ENCODE assay signal across 14 cellular contexts in genomic region chr7:2635148-2635668, GRCh38. TPM values are rescaled to one million over a fixed set of nuclear protein-coding genes. Genes with fewer than 3 reads are reported as not detected.
DNase-seq lines count a peak whose midpoint lies in the region; ATAC-seq, FAIRE-seq and TF ChIP-seq lines count a peak whose summit lies in the region.
"Had no signal": no experiment of that assay in that cellular context is flagged by ENCODE, and none has a peak within 500 bp of the region (broad histone marks: within the 10 kb centered on the region; RNA-seq: fewer than 3 reads in every experiment).

No MANE protein-coding gene starts in this region.

- ATAC-seq in GM12878 (no peak), memory B cell (ENCODE audit: low read depth) (no peak), GM21619 (IDR thresholded peaks at IDR 0.05; ENCODE audit: unreplicated experiment) (no peak)
- ATAC-seq: activated T-cell treated with anti-CD3 and anti-CD28 coated beads, Interleukin-2, amount 50 U/mL, for 4 hours had no signal

- H3K36me3 ChIP-seq in GM12878 (ENCODE audit: control insufficient read depth in 2 of 2, insufficient read depth in 2 of 2, low read length in 1 of 2), result no peaks in the 10 kb centered on the region; a peak in 1 of 4 replicates
- H3K36me3 ChIP-seq in stomach, result no peaks in the 10 kb centered on the region

- H3K9ac ChIP-seq in GM12878 (ENCODE audit: control insufficient read depth, insufficient read depth, low read length), result no peak overlapping the region

- H3K36me3 Mint-ChIP-seq in HFFc6 (ENCODE audit: low read depth) (peaks cover 6% of the 10 kb centered on the region; the same call in 1 of the 2 replicates), memory B cell (no peaks in the 10 kb centered on the region)

- H3K9me3 ChIP-seq in GM12878 (replicated peaks; ENCODE audit: control insufficient read depth, insufficient read depth, low read length) (no peaks in the 10 kb centered on the region), stomach (no peaks in the 10 kb centered on the region)

- RAD21 ChIA-PET in GM12878 (lab: Charles Lee; ENCODE audit: unreplicated experiment), result no interaction called here

- TF ChIP-seq EP300 in GM12878 (IDR thresholded peaks at IDR 0.05; ENCODE audit: borderline replicate concordance in 1 of 2, control insufficient read depth in 1 of 2, low read depth in 2 of 2, low read length in 2 of 2) (no peak), stomach (IDR thresholded peaks at IDR 0.05) (no peak)

- BruUV-seq in GM12878 (replicated peaks; lab: Mats Ljungman, UMichigan), result no TSS peak

- TF ChIP-seq CTCF in HFFc6 (IDR thresholded peaks at IDR 0.05) (no peak), GM12878 (IDR thresholded peaks at IDR 0.05 in 2 of 3, conservative IDR thresholded peaks at IDR 0.05 in 1 of 3; ENCODE audit: control insufficient read depth in 2 of 3, extremely low read depth in 1 of 3, insufficient read depth in 1 of 3, low read depth in 3 of 3, low read length in 3 of 3) (no peak), stomach (IDR thresholded peaks at IDR 0.05) (no peak)

- peak overlapping the region; percentile 46 for H3K4me3 Mint-ChIP-seq in HFFc6
- no peak overlapping the region for H3K4me3 Mint-ChIP-seq in memory B cell
- H3K4me3 Mint-ChIP-seq: activated T-cell treated with anti-CD3 and anti-CD28 coated beads, Interleukin-2, amount 50 U/mL, for 4 hours had no signal

- CTCF ChIA-PET in GM12878 (lab: Yijun Ruan, JAX), result interaction anchor here (0.6 kb wide), 2 partner anchors 10 to 18 kb away, joined by 3 read pairs; no protein-coding TSS in a partner anchor

- POLR2A ChIA-PET in GM12878 (lab: Charles Lee), result interaction anchor here (1.7 kb wide), 1 partner anchor 64 kb away, joined by 5 read pairs; no protein-coding TSS in a partner anchor

- H3K9me3 Mint-ChIP-seq in HFFc6, result no peaks in the 10 kb centered on the region
- H3K9me3 Mint-ChIP-seq in memory B cell, result no peaks in the 10 kb centered on the region
- H3K9me3 Mint-ChIP-seq: activated T-cell treated with anti-CD3 and anti-CD28 coated beads, Interleukin-2, amount 50 U/mL, for 4 hours had no signal

- no peak for FAIRE-seq in GM12878 (lab: Jason Lieb, UNC)

- SMC1A ChIA-PET in GM12878 (lab: Charles Lee; ENCODE audit: uncharacterized antibody, unreplicated experiment), result interaction anchor here (0.8 to 1.7 kb wide), 2 partner anchors 63 to 75 kb away, joined by 3 to 5 read pairs; no protein-coding TSS in a partner anchor

- H3K4me3 ChIP-seq in GM12878 (no peak overlapping the region), stomach (no peak overlapping the region)

- H3K4me1 Mint-ChIP-seq in HFFc6 (ENCODE audit: low read depth) (peaks cover 45% of the 10 kb centered on the region), memory B cell (peaks cover 37% of the 10 kb centered on the region)

- DNase-seq in HFFc6 (no peak), GM12878 (ENCODE audit: low read depth, low spot score) (no peak), memory B cell (ENCODE audit: low spot score in 2 of 2) (no peak), stomach (no peak), cerebellum (ENCODE audit: low spot score) (no peak), NCI-H1417 (lab: John Stamatoyannopoulos, UW) (no peak)
- DNase-seq: activated CD4-positive, alpha-beta T cell treated with anti-CD3 and anti-CD28 coated beads for 48 hours; activated T-cell treated with anti-CD3 and anti-CD28 coated beads, Interleukin-2, amount 50 U/mL, for 4 hours; dermis blood vessel endothelial cell; NCI-H2081; NCI-H69; posterior cingulate gyrus; T-helper 2 cell had no signal

- H3K27me3 Mint-ChIP-seq in HFFc6 (ENCODE audit: insufficient read depth), result no peaks in the 10 kb centered on the region; the same call in none of the 2 replicates
- no peaks in the 10 kb centered on the region for H3K27me3 Mint-ChIP-seq in memory B cell

- H3K27me3 ChIP-seq in GM12878 (replicated peaks in 1 of 2; ENCODE audit: control insufficient read depth in 2 of 2, insufficient read depth in 2 of 2, low read length in 1 of 2), result no peaks in the 10 kb centered on the region
- no peaks in the 10 kb centered on the region for H3K27me3 ChIP-seq in stomach

- TF ChIP-seq POLR2A in GM12878 (IDR thresholded peaks at IDR 0.05; ENCODE audit: low read depth, low read length), result no peak
- no peak for TF ChIP-seq POLR2A in stomach (IDR thresholded peaks at IDR 0.05)

- H3K4me1 ChIP-seq in GM12878 (ENCODE audit: control insufficient read depth, insufficient read depth, low read length), result peaks cover 22% of the 10 kb centered on the region
- H3K4me1 ChIP-seq in stomach, result peaks cover 36 to 91% (median 77%) of the 10 kb centered on the region in 4 donors

- peak overlapping the region; percentile 7; the same call in 1 of the 2 replicates for H3K4me2 ChIP-seq in GM12878 (ENCODE audit: control insufficient read depth, insufficient read depth)

- no peak for TF ChIP-seq RAD21 in GM12878 (IDR thresholded peaks at IDR 0.05; ENCODE audit: insufficient read depth, low read depth, low read length)

- intact Hi-C loops in GM12878 (cut with micrococcal nuclease; ENCODE audit: unreplicated experiment) (no loop called here), stomach (cut with DNase I; ENCODE audit: low total_unique reads) (no loop called here)

- in situ Hi-C loops in GM12878 (cut with MboI), result no loop called here

- peak overlapping the region; percentile 68 for H3K27ac Mint-ChIP-seq in HFFc6
- H3K27ac Mint-ChIP-seq in memory B cell, result peak overlapping the region; percentile 62

- H2AFZ ChIP-seq in GM12878 (ENCODE audit: control insufficient read depth, low read depth, low read length), result no peak overlapping the region

- H3K27ac ChIP-seq in GM12878 (ENCODE audit: control insufficient read depth, insufficient read depth), result no peak overlapping the region
- H3K27ac ChIP-seq in stomach, result peak overlapping the region in 3 of 5 donors; percentile 20 to 86 (median 40)

- H4K20me1 ChIP-seq in GM12878 (ENCODE audit: control insufficient read depth, insufficient read depth), result no peaks in the 10 kb centered on the region

- WGBS in GM12878 (ENCODE audit: insufficient coverage, insufficient replicate concordance, low lambda C conversion rate, missing lambda C conversion rate), result 78% methylated on average over 9 of the region's 15 CpGs
- WGBS in stomach, 5 donors, result 90 to 99% (median 97%) methylated on average over 9 to 15 of the region's 15 CpGs

- H3K79me2 ChIP-seq in GM12878 (ENCODE audit: control insufficient read depth, insufficient read depth, low read length), result peaks cover 24% of the 10 kb centered on the region

RNA-seq across cellular contexts. Expression of gene TTYH3, which starts 3.4 kb away (rescaled TPM):
- total RNA-seq in HFFc6 (2021; fragmentation: NEBNext Ultra II Directional; extraction: Animal tissue kit (Norgen Biotek cat#: 25700)), result 100 to 1,000 TPM; 117 to 147 (median 123) TPM
- 56.1 and 58.5 TPM in 2 replicates for total RNA-seq in GM12878 (2013; cell fraction: nucleolus; rRNA removed)
- total RNA-seq in GM12878 (2014; rRNA removed), result 10.2 and 10.8 TPM in 2 replicates
- total RNA-seq in GM12878 (2014; rRNA removed; fragmentation: Illumina TruSeq; extraction: Trizol), result 5.0 and 5.2 TPM in 2 replicates
- total RNA-seq in GM12878 (2021), result 67.2 and 71.4 TPM in 2 replicates
- polyA plus RNA-seq in GM12878 (2011; ENCODE audit: low read depth), result 5.5 TPM
- polyA plus RNA-seq in GM12878 (2011; rRNA removed), result 3.9 and 9.9 TPM in 2 replicates
- 14.4 and 19.9 TPM in 2 replicates for polyA plus RNA-seq in GM12878 (2011; cell fraction: cytosol; rRNA removed)
- 66.5 and 82.0 TPM in 2 replicates for polyA plus RNA-seq in GM12878 (2011; cell fraction: nucleus; rRNA removed)
- polyA plus RNA-seq in GM12878 (2012), result 23.5 and 23.7 TPM in 2 replicates
- polyA plus RNA-seq in GM12878 (2014; fragmentation: Illumina TruSeq; extraction: Trizol), result 3.0 and 10.1 TPM in 2 replicates
- polyA plus RNA-seq in GM12878 (2014; fragmentation: Nextera tagmentation; extraction: Ambion mirVana), result under 1 TPM; 0.79 to 0.95 TPM
- 33.1 and 44.3 TPM in 2 replicates for polyA plus RNA-seq in GM12878 (2014; rRNA removed)
- polyA plus RNA-seq in GM12878 (2016; fragmentation: Nextera tagmentation; extraction: Ambion mirVana), result 10 to 100 TPM; 11.2 to 25.1 TPM
- polyA minus RNA-seq in GM12878 (2011; rRNA and poly(A)+ RNA removed), result 11.3 and 25.5 TPM in 2 replicates
- polyA minus RNA-seq in GM12878 (2011; cell fraction: cytosol; rRNA and poly(A)+ RNA removed), result 24.1 and 26.2 TPM in 2 replicates
- 14.9 and 31.8 TPM in 2 replicates for polyA minus RNA-seq in GM12878 (2011; cell fraction: nucleus; rRNA and poly(A)+ RNA removed)
- 10 to 100 TPM; 16.2 to 79.1 (median 20.5) TPM for total RNA-seq in stomach
- polyA plus RNA-seq in stomach, result 10 to 100 TPM in 1 of 3 donors, 1 to 10 TPM in 2; 4.1 to 10.8 (median 4.3) TPM
- total RNA-seq in cerebellum, result 60.5 TPM

RNA-seq across cellular contexts. Expression of gene AMZ1, which starts 52.8 kb away (rescaled TPM):
- 10 to 100 TPM in 2 of 6 experiments, 1 to 10 TPM in 4; 6.2 to 11.3 (median 7.8) TPM for total RNA-seq in HFFc6 (2021; fragmentation: NEBNext Ultra II Directional; extraction: Animal tissue kit (Norgen Biotek cat#: 25700))
- total RNA-seq in GM12878 (2013; cell fraction: nucleolus; rRNA removed), result 5.4 and 6.5 TPM in 2 replicates
- 0.62 and 1.1 TPM in 2 replicates for total RNA-seq in GM12878 (2014; rRNA removed)
- 0.60 and 0.67 TPM in 2 replicates for total RNA-seq in GM12878 (2014; rRNA removed; fragmentation: Illumina TruSeq; extraction: Trizol)
- 1.2 and 1.4 TPM in 2 replicates for total RNA-seq in GM12878 (2021)
- 0.16 TPM for polyA plus RNA-seq in GM12878 (2011; ENCODE audit: low read depth)
- 0.95 TPM in 2 replicates for polyA plus RNA-seq in GM12878 (2011; rRNA removed)
- 1.1 and 1.5 TPM in 2 replicates for polyA plus RNA-seq in GM12878 (2011; cell fraction: cytosol; rRNA removed)
- polyA plus RNA-seq in GM12878 (2011; cell fraction: nucleus; rRNA removed), result 3.1 and 4.2 TPM in 2 replicates
- polyA plus RNA-seq in GM12878 (2012), result 0.30 and 0.52 TPM in 2 replicates
- polyA plus RNA-seq in GM12878 (2014; fragmentation: Illumina TruSeq; extraction: Trizol), result 0.33 and 0.59 TPM in 2 replicates
- polyA plus RNA-seq in GM12878 (2014; fragmentation: Nextera tagmentation; extraction: Ambion mirVana), result under 1 TPM; 0.02 to 0.11 TPM
- 0.72 and 0.77 TPM in 2 replicates for polyA plus RNA-seq in GM12878 (2014; rRNA removed)
- 1 to 10 TPM; 1.5 to 2.0 TPM for polyA plus RNA-seq in GM12878 (2016; fragmentation: Nextera tagmentation; extraction: Ambion mirVana)
- 2.6 and 4.7 TPM in 2 replicates for polyA minus RNA-seq in GM12878 (2011; rRNA and poly(A)+ RNA removed)
- polyA minus RNA-seq in GM12878 (2011; cell fraction: cytosol; rRNA and poly(A)+ RNA removed), result 0.67 and 1.5 TPM in 2 replicates
- polyA minus RNA-seq in GM12878 (2011; cell fraction: nucleus; rRNA and poly(A)+ RNA removed), result 2.2 and 5.6 TPM in 2 replicates
- total RNA-seq in stomach, result 1 to 10 TPM in 1 of 5 donors, under 1 TPM in 2, not detected in 2; under 0.01 to 1.4 (median 0.45) TPM
- not detected for polyA plus RNA-seq in stomach
- 2.4 TPM for total RNA-seq in cerebellum
